28 cellular contexts compared by ENCODE assay signal in genomic region chr3:66860771-66861170, GRCh38.
"Had no signal": no experiment of that assay in that cellular context is flagged by ENCODE, and none has a peak within 500 bp of the region (broad histone marks: within the 10 kb centered on the region; RNA-seq: fewer than 3 reads in every experiment).

No MANE protein-coding gene starts in this region.

- H3K4me1 Mint-ChIP-seq: activated CD4-positive, alpha-beta memory T cell treated with anti-CD3 and anti-CD28 coated beads, Interleukin-2, amount 10 ng/mL, durations not matched to agents 7 days and 5 days; activated T-helper 17 cell treated with anti-CD3 and anti-CD28 coated beads, Interleukin-2, amount 50 U/mL, for 72 hours; T-cell had no signal

- DNase-seq: activated B cell treated with CpG ODN at 0.5 μM for 24 hours; activated CD4-positive, alpha-beta memory T cell treated with anti-CD3 and anti-CD28 coated beads, Interleukin-2, amount 10 ng/mL, durations not matched to agents 7 days and 5 days; activated CD4-positive, alpha-beta T cell treated with anti-CD3 and anti-CD28 coated beads, Interleukin-2, amount 50 U/mL, for 1 hour; activated gamma-delta T cell; activated naive CD4-positive, alpha-beta T cell treated with anti-CD3 and anti-CD28 coated beads for 36 hours; activated T-cell treated with anti-CD3 and anti-CD28 coated beads for 4 hours; activated T-cell treated with anti-CD3 and anti-CD28 coated beads, Interleukin-2, amount 50 U/mL, for 48 hours; amygdala; cerebellar nuclear complex; MG63; MV-4-11; NCI-H1092 treated with DMSO at 0.1 percent for 48 hours; NCI-H1417 treated with DMSO at 0.1 percent for 48 hours; NCI-H1694; NCI-H2029; NCI-H345; NCI-H510A; NCI-H69; PC-3; T-cell; T-helper 2 cell; T1000 had no signal

- H3K9ac ChIP-seq: KMS-11 had no signal

- FAIRE-seq: astrocyte, TTC549 had no signal

- H3K4me3 ChIP-seq: MG63, SK-N-MC had no signal

- H3K36me3 Mint-ChIP-seq: activated naive CD8-positive, alpha-beta T cell; T-cell had no signal

- H3K27ac Mint-ChIP-seq: activated B cell treated with CpG ODN at 0.5 μM for 24 hours; activated CD4-positive, alpha-beta memory T cell treated with anti-CD3 and anti-CD28 coated beads, Interleukin-2, amount 10 ng/mL, durations not matched to agents 7 days and 5 days; activated naive CD4-positive, alpha-beta T cell treated with anti-CD3 and anti-CD28 coated beads for 36 hours; activated naive CD8-positive, alpha-beta T cell; activated T-helper 17 cell treated with anti-CD3 and anti-CD28 coated beads, Interleukin-2, amount 50 U/mL, for 72 hours; T-cell had no signal

- H3K9me3 ChIP-seq: MG63 had no signal

- H3K27me3 Mint-ChIP-seq: activated B cell treated with CpG ODN at 0.5 μM for 24 hours; activated CD4-positive, alpha-beta memory T cell treated with anti-CD3 and anti-CD28 coated beads, Interleukin-2, amount 10 ng/mL, durations not matched to agents 7 days and 5 days; activated T-helper 17 cell treated with anti-CD3 and anti-CD28 coated beads, Interleukin-2, amount 50 U/mL, for 72 hours; T-cell had no signal

- H3K36me3 ChIP-seq: MG63 had no signal

- H3K4me2 ChIP-seq: KMS-11 had no signal

- ATAC-seq: activated T-helper 17 cell treated with anti-CD3 and anti-CD28 coated beads, Interleukin-2, amount 50 U/mL, for 72 hours; PC-3; T-cell had no signal

- H3K27ac ChIP-seq: KMS-11, SK-N-MC had no signal

- H3K27me3 ChIP-seq: MG63 had no signal

- H3K9me3 Mint-ChIP-seq: activated B cell treated with CpG ODN at 0.5 μM for 24 hours; activated CD4-positive, alpha-beta memory T cell treated with anti-CD3 and anti-CD28 coated beads, Interleukin-2, amount 10 ng/mL, durations not matched to agents 7 days and 5 days; activated naive CD4-positive, alpha-beta T cell treated with anti-CD3 and anti-CD28 coated beads for 36 hours; activated T-helper 17 cell treated with anti-CD3 and anti-CD28 coated beads, Interleukin-2, amount 50 U/mL, for 72 hours; T-cell had no signal

- H3K4me3 Mint-ChIP-seq: activated B cell treated with CpG ODN at 0.5 μM for 24 hours; activated CD4-positive, alpha-beta memory T cell treated with anti-CD3 and anti-CD28 coated beads, Interleukin-2, amount 10 ng/mL, durations not matched to agents 7 days and 5 days; activated naive CD4-positive, alpha-beta T cell treated with anti-CD3 and anti-CD28 coated beads for 36 hours; activated naive CD8-positive, alpha-beta T cell; activated T-helper 17 cell treated with anti-CD3 and anti-CD28 coated beads, Interleukin-2, amount 50 U/mL, for 72 hours; T-cell had no signal
